31 cellular contexts compared by ENCODE assay signal in genomic region chr1:12402159-12402673, GRCh38.
"Had no signal": no experiment of that assay in that cellular context is flagged by ENCODE, and none has a peak within 500 bp of the region (broad histone marks: within the 10 kb centered on the region; RNA-seq: fewer than 3 reads in every experiment).

No MANE protein-coding gene starts in this region.

- H3K4me3 Mint-ChIP-seq: activated naive CD4-positive, alpha-beta T cell treated with anti-CD3 and anti-CD28 coated beads for 36 hours; activated naive CD8-positive, alpha-beta T cell treated with anti-CD3 and anti-CD28 coated beads for 36 hours; activated T-helper 1 cell treated with anti-CD3 and anti-CD28 coated beads, Interleukin-12 subunit alpha, Interleukin-12 subunit beta, Interleukin-2, Interleukin-4 antibody, amounts not matched to agents 30 ng/mL and 10 ng/mL and 1 ng/mL, durations not matched to agents 14 hours and 24 hours and 36 hours; brain; immature natural killer cell; memory B cell; natural killer cell; stimulated activated memory B cell treated with anti-CD40 and anti-IgM and Interleukin-4, amounts not matched to agents 10 μg/mL and 1 μg/mL and 100 μg/mL, for 72 hours; stimulated activated naive CD8-positive, alpha-beta T cell treated with anti-CD3 and anti-CD28 coated beads, Interleukin-15, amount 100 ng/mL, for 72 hours; T-helper 17 cell had no signal

- H3K4me2 ChIP-seq: smooth muscle cell had no signal

- H3K27ac ChIP-seq: epithelial cell of prostate, psoas muscle, suprapubic skin, WERI-Rb-1 had no signal

- H3K36me3 ChIP-seq: transverse colon, WERI-Rb-1 had no signal

- H3K27me3 Mint-ChIP-seq: activated naive CD8-positive, alpha-beta T cell treated with anti-CD3 and anti-CD28 coated beads for 36 hours; brain; memory B cell; stimulated activated memory B cell treated with anti-CD40 and anti-IgM and Interleukin-4, amounts not matched to agents 10 μg/mL and 1 μg/mL and 100 μg/mL, for 72 hours; stimulated activated naive CD8-positive, alpha-beta T cell treated with anti-CD3 and anti-CD28 coated beads, Interleukin-15, amount 100 ng/mL, for 72 hours; T-helper 17 cell had no signal

- DNase-seq: activated CD4-positive, alpha-beta T cell treated with anti-CD3 and anti-CD28 coated beads for 48 hours; activated CD4-positive, alpha-beta T cell treated with anti-CD3 and anti-CD28 coated beads, Interleukin-2, amount 50 U/mL, for 48 hours; activated CD8-positive, alpha-beta memory T cell treated with anti-CD3 and anti-CD28 coated beads for 24 hours; activated effector memory CD4-positive, alpha-beta T cell treated with anti-CD3 and anti-CD28 coated beads, Interleukin-2, amount 50 U/mL, for 16 hours; activated naive CD4-positive, alpha-beta T cell treated with anti-CD3 and anti-CD28 coated beads for 36 hours; activated naive CD8-positive, alpha-beta T cell treated with anti-CD3 and anti-CD28 coated beads for 36 hours; caudate nucleus; head of caudate nucleus; hypothalamus; immature natural killer cell; kidney; left colon; natural killer cell; psoas muscle; stimulated activated CD4-positive, alpha-beta T cell treated with anti-CD3 and anti-CD28 coated beads, Interleukin-1b, Interleukin-23, amount 100 ng/mL, for 48 hours; stimulated activated CD4-positive, alpha-beta T cell treated with anti-CD3 and anti-CD28 coated beads, Interleukin-4, amount 100 ng/mL, for 4 hours; stimulated activated CD8-positive, alpha-beta memory T cell treated with anti-CD3 and anti-CD28 coated beads, Interleukin-4, amount 100 ng/mL, for 48 hours; stimulated activated naive CD8-positive, alpha-beta T cell treated with anti-CD3 and anti-CD28 coated beads, Interleukin-15, amount 100 ng/mL, for 72 hours; SW 1271; T-helper 17 cell; T1000; transverse colon; WERI-Rb-1 had no signal

- H3K9me3 Mint-ChIP-seq: activated naive CD4-positive, alpha-beta T cell treated with anti-CD3 and anti-CD28 coated beads for 36 hours; activated naive CD8-positive, alpha-beta T cell treated with anti-CD3 and anti-CD28 coated beads for 36 hours; activated T-helper 1 cell treated with anti-CD3 and anti-CD28 coated beads, Interleukin-12 subunit alpha, Interleukin-12 subunit beta, Interleukin-2, Interleukin-4 antibody, amounts not matched to agents 30 ng/mL and 10 ng/mL and 1 ng/mL, durations not matched to agents 14 hours and 24 hours and 36 hours; brain; immature natural killer cell; memory B cell; natural killer cell; stimulated activated memory B cell treated with anti-CD40 and anti-IgM and Interleukin-4, amounts not matched to agents 10 μg/mL and 1 μg/mL and 100 μg/mL, for 72 hours; stimulated activated naive CD8-positive, alpha-beta T cell treated with anti-CD3 and anti-CD28 coated beads, Interleukin-15, amount 100 ng/mL, for 72 hours had no signal

- H3K4me1 Mint-ChIP-seq: memory B cell had no signal

- H3K27me3 ChIP-seq: ascending aorta, suprapubic skin, transverse colon had no signal

- H3K4me3 ChIP-seq: ascending aorta, psoas muscle, smooth muscle cell, suprapubic skin, transverse colon had no signal

- H3K27ac Mint-ChIP-seq: activated naive CD4-positive, alpha-beta T cell treated with anti-CD3 and anti-CD28 coated beads for 36 hours; activated naive CD8-positive, alpha-beta T cell treated with anti-CD3 and anti-CD28 coated beads for 36 hours; activated T-helper 1 cell treated with anti-CD3 and anti-CD28 coated beads, Interleukin-12 subunit alpha, Interleukin-12 subunit beta, Interleukin-2, Interleukin-4 antibody, amounts not matched to agents 30 ng/mL and 10 ng/mL and 1 ng/mL, durations not matched to agents 14 hours and 24 hours and 36 hours; immature natural killer cell; memory B cell; natural killer cell; stimulated activated memory B cell treated with anti-CD40 and anti-IgM and Interleukin-4, amounts not matched to agents 10 μg/mL and 1 μg/mL and 100 μg/mL, for 72 hours; stimulated activated naive CD8-positive, alpha-beta T cell treated with anti-CD3 and anti-CD28 coated beads, Interleukin-15, amount 100 ng/mL, for 72 hours; T-helper 17 cell had no signal

- H3K9me3 ChIP-seq: ascending aorta, psoas muscle, suprapubic skin, transverse colon had no signal
